Comparison of ENCODE assay signal across 22 cellular contexts in the genomic region with DNA sequence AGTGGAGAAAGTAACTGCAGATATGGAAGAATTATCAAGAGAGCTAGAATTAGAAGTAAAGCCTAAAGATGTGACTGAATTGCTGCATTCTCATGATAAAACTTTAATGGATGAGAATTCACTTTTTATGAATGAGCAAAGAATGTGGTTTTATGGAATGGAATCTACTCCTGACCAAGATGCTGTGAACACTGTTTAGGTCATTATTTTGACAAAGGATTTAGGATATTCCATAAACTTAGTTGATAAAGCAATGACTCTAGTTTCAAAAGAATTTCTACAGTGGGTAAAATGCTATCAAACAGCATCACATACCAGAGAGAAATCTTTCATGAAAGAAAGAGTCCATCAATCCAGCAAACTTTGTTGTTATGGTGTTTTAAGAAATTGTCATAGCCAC.
"Had no signal": no experiment of that assay in that cellular context is flagged by ENCODE, and none has a peak within 500 bp of the region (broad histone marks: within the 10 kb centered on the region; RNA-seq: fewer than 3 reads in every experiment).

No MANE protein-coding gene starts in this region.

- ATAC-seq: activated CD8-positive, alpha-beta T cell treated with anti-CD3 and anti-CD28 coated beads, Interleukin-2, amount 10 ng/mL, durations not matched to agents 7 days and 5 days; heart left ventricle; left colon; psoas muscle had no signal

- H3K9me3 Mint-ChIP-seq: activated CD4-positive, alpha-beta T cell treated with anti-CD3 and anti-CD28 coated beads, Interleukin-2, amount 10 ng/mL, durations not matched to agents 24 days and 14 days; activated naive CD4-positive, alpha-beta T cell treated with anti-CD3 and anti-CD28 coated beads, Interleukin-2, amount 50 U/mL, for 24 hours had no signal

- H3K4me3 Mint-ChIP-seq: activated CD4-positive, alpha-beta T cell treated with anti-CD3 and anti-CD28 coated beads, Interleukin-2, amount 10 ng/mL, durations not matched to agents 24 days and 14 days; activated CD8-positive, alpha-beta T cell treated with anti-CD3 and anti-CD28 coated beads, Interleukin-2, amount 10 ng/mL, durations not matched to agents 7 days and 5 days; activated naive CD4-positive, alpha-beta T cell treated with anti-CD3 and anti-CD28 coated beads, Interleukin-2, amount 50 U/mL, for 24 hours; brain; mesothelial cell of epicardium had no signal

- H3K27ac Mint-ChIP-seq: activated CD4-positive, alpha-beta T cell treated with anti-CD3 and anti-CD28 coated beads, Interleukin-2, amount 10 ng/mL, durations not matched to agents 24 days and 14 days; activated CD8-positive, alpha-beta T cell treated with anti-CD3 and anti-CD28 coated beads, Interleukin-2, amount 10 ng/mL, durations not matched to agents 7 days and 5 days; activated naive CD4-positive, alpha-beta T cell treated with anti-CD3 and anti-CD28 coated beads, Interleukin-2, amount 50 U/mL, for 24 hours; brain; mesothelial cell of epicardium had no signal

- DNase-seq: activated CD4-positive, alpha-beta T cell treated with anti-CD3 and anti-CD28 coated beads, Interleukin-2, amount 10 ng/mL, durations not matched to agents 24 days and 14 days; activated CD4-positive, CD25-positive, alpha-beta regulatory T cell; activated CD8-positive, alpha-beta memory T cell treated with anti-CD3 and anti-CD28 coated beads, Interleukin-2, amount 50 U/mL, for 4 hours; activated CD8-positive, alpha-beta T cell treated with anti-CD3 and anti-CD28 coated beads, Interleukin-2, amount 10 ng/mL, durations not matched to agents 7 days and 5 days; activated effector memory CD4-positive, alpha-beta T cell treated with anti-CD3 and anti-CD28 coated beads, Interleukin-2, amount 50 U/mL, for 16 hours; activated T-cell treated with anti-CD3 and anti-CD28 coated beads, Interleukin-2, amount 50 U/mL, for 48 hours; adrenal gland; central memory CD4-positive, alpha-beta T cell; cortex of kidney; effector CD4-positive, alpha-beta T cell; heart left ventricle; left colon; psoas muscle; sigmoid colon; stimulated activated CD4-positive, alpha-beta T cell treated with anti-CD3 and anti-CD28 coated beads, Interleukin-1b, Interleukin-23, amount 100 ng/mL, for 48 hours; stomach; testis; upper lobe of left lung had no signal

- H3K4me3 ChIP-seq: adrenal gland, heart left ventricle, lung, psoas muscle, sigmoid colon, stomach, testis, upper lobe of left lung had no signal

- H3K36me3 Mint-ChIP-seq: activated naive CD4-positive, alpha-beta T cell treated with anti-CD3 and anti-CD28 coated beads, Interleukin-2, amount 50 U/mL, for 24 hours; brain; mesothelial cell of epicardium had no signal

- H3K27me3 Mint-ChIP-seq: activated CD4-positive, alpha-beta T cell treated with anti-CD3 and anti-CD28 coated beads, Interleukin-2, amount 10 ng/mL, durations not matched to agents 24 days and 14 days; activated naive CD4-positive, alpha-beta T cell treated with anti-CD3 and anti-CD28 coated beads, Interleukin-2, amount 50 U/mL, for 24 hours; brain had no signal

- H3K4me1 Mint-ChIP-seq: activated CD4-positive, alpha-beta T cell treated with anti-CD3 and anti-CD28 coated beads, Interleukin-2, amount 10 ng/mL, durations not matched to agents 24 days and 14 days; activated naive CD4-positive, alpha-beta T cell treated with anti-CD3 and anti-CD28 coated beads, Interleukin-2, amount 50 U/mL, for 24 hours; brain had no signal
